ENCODE assay signal across 8 cellular contexts in genomic region chr3:58161435-58162398, GRCh38. TPM values are rescaled to one million over a fixed set of nuclear protein-coding genes. Genes with fewer than 3 reads are reported as not detected.
DNase-seq lines count a peak whose midpoint lies in the region; ATAC-seq and TF ChIP-seq lines count a peak whose summit lies in the region.

No MANE protein-coding gene starts in this region.

- no peak for TF ChIP-seq CTCF in lower lobe of right lung (IDR thresholded peaks at IDR 0.05)

- H3K27ac ChIP-seq in lower lobe of right lung, result no peak overlapping the region

- ATAC-seq in lower lobe of right lung (peak; percentile 32 to 42), GM21526 (IDR thresholded peaks at IDR 0.05; ENCODE audit: low FRiP score, unreplicated experiment) (no peak), HG03457 (IDR thresholded peaks at IDR 0.05; ENCODE audit: unreplicated experiment) (no peak)

- TF ChIP-seq RAD21 in Ishikawa (IDR thresholded peaks at IDR 0.05; ENCODE audit: low read depth), result no peak

- H3K36me3 ChIP-seq in lower lobe of right lung, result peaks cover 56% of the 10 kb centered on the region

- DNase-seq in ACHN (peak; percentile 93), brain pericyte (ENCODE audit: low read depth, low spot score) (peak; percentile 61), lower lobe of right lung (no peak), NCI-H128 (lab: John Stamatoyannopoulos, UW; ENCODE audit: unreplicated experiment) (no peak), NCI-H1436 treated with DMSO at 0.1 percent for 48 hours (lab: John Stamatoyannopoulos, UW) (no peak)

- H3K27me3 ChIP-seq in lower lobe of right lung (ENCODE audit: low read depth), result no peaks in the 10 kb centered on the region

- peaks cover 31% of the 10 kb centered on the region for H3K4me1 ChIP-seq in lower lobe of right lung

- no peak overlapping the region for H3K4me3 ChIP-seq in lower lobe of right lung

- TF ChIP-seq EP300 in Ishikawa (IDR thresholded peaks at IDR 0.05; ENCODE audit: borderline replicate concordance), result peak; percentile 84

- intact Hi-C loops in lower lobe of right lung (cut with DNase I), result no loop called here

- in situ Hi-C loops in ACHN (cut with HindIII; ENCODE audit: low pct_ligation_motif_present, low pct_unique_long_range_greater_than_20kb, low sequenced_read_pairs), result no loop called here

- H3K9me3 ChIP-seq in lower lobe of right lung, result no peaks in the 10 kb centered on the region

TF ChIP-seq in Ishikawa, 13 proteins besides CTCF, POLR2A, EP300 and RAD21:
- TF ChIP-seq CREB1 (IDR thresholded peaks at IDR 0.05; ENCODE audit: low read depth) (no peak), TAF1 (IDR thresholded peaks at IDR 0.05; ENCODE audit: low read depth) (no peak), FOXM1 (IDR thresholded peaks at IDR 0.05; ENCODE audit: borderline replicate concordance, low read depth) (peak; percentile 30; the same call in 1 of the 2 replicates), NFIC (IDR thresholded peaks at IDR 0.05) (peak; percentile 97), YY1 (IDR thresholded peaks at IDR 0.05; ENCODE audit: low read depth) (peak; percentile 65; the same call in 1 of the 2 replicates), CEBPB (IDR thresholded peaks at IDR 0.05) (0 out of 2 replicates have a peak, but pooled peaks have one; percentile 49), REST (IDR thresholded peaks at IDR 0.05; ENCODE audit: low read depth) (no peak), TCF12 (IDR thresholded peaks at IDR 0.05; ENCODE audit: low read depth) (peak; percentile 91), USF1 (IDR thresholded peaks at IDR 0.05) (peak; percentile 38), EGR1 (IDR thresholded peaks at IDR 0.05) (no peak), ZBTB7A (IDR thresholded peaks at IDR 0.05; ENCODE audit: low read depth) (no peak), TEAD4 (IDR thresholded peaks at IDR 0.05) (peak; percentile 79)
- TF ChIP-seq, protein P1, sequence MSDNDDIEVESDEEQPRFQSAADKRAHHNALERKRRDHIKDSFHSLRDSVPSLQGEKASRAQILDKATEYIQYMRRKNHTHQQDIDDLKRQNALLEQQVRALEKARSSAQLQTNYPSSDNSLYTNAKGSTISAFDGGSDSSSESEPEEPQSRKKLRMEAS (IDR thresholded peaks at IDR 0.05), result peak; percentile 97
TF ChIP-seq in Ishikawa: peak in this region for 8.

RNA-seq across cellular contexts. Expression of gene DNASE1L3, which starts 49.1 kb away (rescaled TPM):
- 12.0 TPM for total RNA-seq in lower lobe of right lung

Comparison
In these comparisons a context has a peak if more than half of its experiments do, and no peak if none do; other contexts are left out.
1. DNase-seq: peak in ACHN (single experiment) and brain pericyte (single experiment); none in lower lobe of right lung (single experiment), NCI-H128 (single experiment) and NCI-H1436 treated with DMSO at 0.1 percent for 48 hours (single experiment).
2. ATAC-seq: peak in lower lobe of right lung (2 of 2); none in GM21526 (single experiment) and HG03457 (single experiment).